ENCODE assay signal across 28 cellular contexts in the genomic region with DNA sequence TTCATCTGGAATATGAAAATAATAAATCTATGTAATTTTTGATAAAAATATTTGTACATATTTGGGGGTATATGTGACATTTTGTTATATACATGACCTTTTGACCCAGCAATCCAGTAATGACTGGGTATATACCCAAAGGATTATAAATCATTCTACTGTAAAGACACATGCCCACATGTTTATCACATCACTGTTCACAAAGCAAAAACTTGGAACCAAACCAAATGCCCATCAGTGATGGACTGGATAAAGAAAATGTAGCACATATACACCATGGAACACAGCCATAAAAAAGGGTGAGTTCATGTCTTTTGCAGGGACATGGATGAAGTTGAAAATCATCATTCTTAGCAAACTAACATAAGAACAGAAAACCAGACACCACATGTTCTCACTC.
"Had no signal": no experiment of that assay in that cellular context is flagged by ENCODE, and none has a peak within 500 bp of the region (broad histone marks: within the 10 kb centered on the region; RNA-seq: fewer than 3 reads in every experiment).

No MANE protein-coding gene starts in this region.

- H3K36me3 Mint-ChIP-seq: stimulated activated effector memory CD8-positive, alpha-beta T cell treated with anti-CD3 and anti-CD28 coated beads, Interleukin-12 subunit alpha, Interleukin-12 subunit beta, amount 100 ng/mL, for 72 hours; stimulated activated memory B cell treated with anti-CD40 and anti-IgM and Interleukin-4, amounts not matched to agents 10 μg/mL and 1 μg/mL and 100 μg/mL, for 72 hours; stimulated activated naive B cell treated with anti-CD40 and anti-IgM and Interleukin-4, amounts not matched to agents 10 μg/mL and 1 μg/mL and 100 μg/mL, for 72 hours; type B pancreatic cell had no signal

- H3K4me1 ChIP-seq: stomach, suprapubic skin, testis, thyroid gland, tibial artery, tibial nerve, transverse colon, upper lobe of left lung, upper lobe of right lung, uterus, vagina had no signal

- ATAC-seq: stimulated activated effector memory CD8-positive, alpha-beta T cell treated with anti-CD3 and anti-CD28 coated beads, Interleukin-12 subunit alpha, Interleukin-12 subunit beta, amount 100 ng/mL, for 72 hours; stimulated activated memory B cell treated with anti-CD40 and anti-IgM and Interleukin-4, amounts not matched to agents 10 μg/mL and 1 μg/mL and 100 μg/mL, for 72 hours; stimulated activated naive B cell treated with anti-CD40 and anti-IgM and Interleukin-4, amounts not matched to agents 10 μg/mL and 1 μg/mL and 100 μg/mL, for 72 hours; stimulated activated naive CD8-positive, alpha-beta T cell treated with anti-CD3 and anti-CD28 coated beads, Interleukin-15, amount 100 ng/mL, for 72 hours; stimulated activated naive CD8-positive, alpha-beta T cell treated with anti-CD3 and anti-CD28 coated beads, Interleukin-15, Interleukin-2, amounts not matched to agents 100 U/mL and 50 U/mL, for 24 hours; upper lobe of right lung had no signal

- DNase-seq: stimulated activated CD4-positive, alpha-beta T cell treated with anti-CD3 and anti-CD28 coated beads, Interleukin-2, amount 100 ng/mL, for 48 hours; stimulated activated CD4-positive, alpha-beta T cell treated with anti-CD3 and anti-CD28 coated beads, Interleukin-4, amount 100 ng/mL, for 1 hour; stimulated activated CD4-positive, alpha-beta T cell treated with anti-CD3 and anti-CD28 coated beads, Interleukin-4, amount 100 ng/mL, for 24 hours; stimulated activated CD4-positive, alpha-beta T cell treated with anti-CD3 and anti-CD28 coated beads, Interleukin-4, amount 100 ng/mL, for 4 hours; stimulated activated CD8-positive, alpha-beta memory T cell treated with anti-CD3 and anti-CD28 coated beads, Interleukin-4, amount 100 ng/mL, for 48 hours; stimulated activated naive B cell treated with anti-CD40 and anti-IgM and Interleukin-4, amounts not matched to agents 10 μg/mL and 1 μg/mL and 100 μg/mL, for 72 hours; stimulated activated naive CD4-positive, alpha-beta T cell; stimulated activated naive CD4-positive, alpha-beta T cell treated with Interleukin-2 at 50 U/mL for 16 hours; stimulated activated naive CD8-positive, alpha-beta T cell treated with anti-CD3 and anti-CD28 coated beads, Interleukin-15, amount 100 ng/mL, for 72 hours; stimulated activated naive CD8-positive, alpha-beta T cell treated with anti-CD3 and anti-CD28 coated beads, Interleukin-15, Interleukin-2, amounts not matched to agents 100 U/mL and 50 U/mL, for 24 hours; stomach; substantia nigra; testis; thyroid gland; tibial artery; transverse colon; trophoblast cell; upper lobe of left lung; upper lobe of right lung; uterus had no signal

- H3K27ac ChIP-seq: stomach, suprapubic skin, testis, thoracic aorta, thyroid gland, tibial artery, tibial nerve, transverse colon, upper lobe of left lung, upper lobe of right lung, uterus, vagina had no signal

- H3K27me3 ChIP-seq: stomach, suprapubic skin, testis, thyroid gland, tibial artery, tibial nerve, transverse colon, upper lobe of left lung, upper lobe of right lung, uterus, vagina had no signal

- H3K36me3 ChIP-seq: stomach, suprapubic skin, thoracic aorta, thyroid gland, tibial artery, tibial nerve, transverse colon, upper lobe of left lung, upper lobe of right lung, uterus, vagina had no signal

- H3K4me3 ChIP-seq: stomach, suprapubic skin, testis, thoracic aorta, thyroid gland, tibial artery, tibial nerve, transverse colon, upper lobe of left lung, upper lobe of right lung, uterus, vagina had no signal

- H3K27ac Mint-ChIP-seq: stimulated activated effector memory CD8-positive, alpha-beta T cell treated with anti-CD3 and anti-CD28 coated beads, Interleukin-12 subunit alpha, Interleukin-12 subunit beta, amount 100 ng/mL, for 72 hours; stimulated activated memory B cell treated with anti-CD40 and anti-IgM and Interleukin-4, amounts not matched to agents 10 μg/mL and 1 μg/mL and 100 μg/mL, for 72 hours; stimulated activated naive B cell treated with anti-CD40 and anti-IgM and Interleukin-4, amounts not matched to agents 10 μg/mL and 1 μg/mL and 100 μg/mL, for 72 hours; stimulated activated naive CD8-positive, alpha-beta T cell treated with anti-CD3 and anti-CD28 coated beads, Interleukin-15, amount 100 ng/mL, for 72 hours; stimulated activated naive CD8-positive, alpha-beta T cell treated with anti-CD3 and anti-CD28 coated beads, Interleukin-15, Interleukin-2, amounts not matched to agents 100 ng/mL and 50 ng/mL, for 24 hours; type B pancreatic cell had no signal

- H3K9me3 ChIP-seq: stomach, suprapubic skin, testis, thoracic aorta, thyroid gland, tibial artery, tibial nerve, transverse colon, upper lobe of left lung, upper lobe of right lung, uterus, vagina had no signal

- H3K4me3 Mint-ChIP-seq: stimulated activated effector memory CD8-positive, alpha-beta T cell treated with anti-CD3 and anti-CD28 coated beads, Interleukin-12 subunit alpha, Interleukin-12 subunit beta, amount 100 ng/mL, for 72 hours; stimulated activated memory B cell treated with anti-CD40 and anti-IgM and Interleukin-4, amounts not matched to agents 10 μg/mL and 1 μg/mL and 100 μg/mL, for 72 hours; stimulated activated naive B cell treated with anti-CD40 and anti-IgM and Interleukin-4, amounts not matched to agents 10 μg/mL and 1 μg/mL and 100 μg/mL, for 72 hours; stimulated activated naive CD8-positive, alpha-beta T cell treated with anti-CD3 and anti-CD28 coated beads, Interleukin-15, amount 100 ng/mL, for 72 hours; stimulated activated naive CD8-positive, alpha-beta T cell treated with anti-CD3 and anti-CD28 coated beads, Interleukin-15, Interleukin-2, amounts not matched to agents 100 ng/mL and 50 ng/mL, for 24 hours; type B pancreatic cell had no signal

- H3K4me1 Mint-ChIP-seq: stimulated activated effector memory CD8-positive, alpha-beta T cell treated with anti-CD3 and anti-CD28 coated beads, Interleukin-12 subunit alpha, Interleukin-12 subunit beta, amount 100 ng/mL, for 72 hours; stimulated activated memory B cell treated with anti-CD40 and anti-IgM and Interleukin-4, amounts not matched to agents 10 μg/mL and 1 μg/mL and 100 μg/mL, for 72 hours; stimulated activated naive B cell treated with anti-CD40 and anti-IgM and Interleukin-4, amounts not matched to agents 10 μg/mL and 1 μg/mL and 100 μg/mL, for 72 hours; stimulated activated naive CD8-positive, alpha-beta T cell treated with anti-CD3 and anti-CD28 coated beads, Interleukin-15, amount 100 ng/mL, for 72 hours had no signal

- H3K27me3 Mint-ChIP-seq: stimulated activated memory B cell treated with anti-CD40 and anti-IgM and Interleukin-4, amounts not matched to agents 10 μg/mL and 1 μg/mL and 100 μg/mL, for 72 hours; stimulated activated naive B cell treated with anti-CD40 and anti-IgM and Interleukin-4, amounts not matched to agents 10 μg/mL and 1 μg/mL and 100 μg/mL, for 72 hours; stimulated activated naive CD8-positive, alpha-beta T cell treated with anti-CD3 and anti-CD28 coated beads, Interleukin-15, amount 100 ng/mL, for 72 hours; stimulated activated naive CD8-positive, alpha-beta T cell treated with anti-CD3 and anti-CD28 coated beads, Interleukin-15, Interleukin-2, amounts not matched to agents 100 ng/mL and 50 ng/mL, for 24 hours; type B pancreatic cell had no signal

- H3K9me3 Mint-ChIP-seq: stimulated activated memory B cell treated with anti-CD40 and anti-IgM and Interleukin-4, amounts not matched to agents 10 μg/mL and 1 μg/mL and 100 μg/mL, for 72 hours; type B pancreatic cell had no signal
